Comparison of ENCODE assay signal across 1 cellular context in genomic region chr2:195683174-195683573, GRCh38.
TF ChIP-seq lines count a peak whose summit lies in the region.

No MANE protein-coding gene starts in this region.

TF ChIP-seq in SK-N-SH, 30 proteins besides CTCF, POLR2A, EP300 and RAD21:
- TF ChIP-seq NFIC (IDR thresholded peaks at IDR 0.05; ENCODE audit: borderline replicate concordance) (peak; percentile 89), TCF12 (IDR thresholded peaks at IDR 0.05) (peak; percentile 93), MAX (IDR thresholded peaks at IDR 0.05; ENCODE audit: low read depth) (0 out of 2 replicates have a peak, but pooled peaks have one; percentile 20), FOXJ3 (CRISPR knock-in tag; IDR thresholded peaks at IDR 0.05) (no peak), MEF2A (IDR thresholded peaks at IDR 0.05; ENCODE audit: borderline replicate concordance, low read depth) (peak; percentile 41; the same call in 1 of the 2 replicates), JUND (IDR thresholded peaks at IDR 0.05) (peak; percentile 98), FOXM1 (IDR thresholded peaks at IDR 0.05; ENCODE audit: low read depth) (peak; percentile 75), FOSL2 (IDR thresholded peaks at IDR 0.05; ENCODE audit: borderline replicate concordance, low read depth) (peak; percentile 92), POLR2AphosphoS5 (IDR thresholded peaks at IDR 0.05; ENCODE audit: low read depth, low read length) (peak; percentile 62; the same call in 1 of the 2 replicates), PBX3 (IDR thresholded peaks at IDR 0.05) (peak; percentile 92), TEAD4 (IDR thresholded peaks at IDR 0.05; ENCODE audit: borderline replicate concordance, insufficient read depth) (peak; percentile 87), ZBTB33 (IDR thresholded peaks at IDR 0.05; ENCODE audit: borderline replicate concordance, low read depth) (peak; percentile 41; the same call in 1 of the 2 replicates), EZH2phosphoT487 (IDR thresholded peaks at IDR 0.05; ENCODE audit: borderline replicate concordance, low read depth) (no peak), IRF3 (IDR thresholded peaks at IDR 0.05; ENCODE audit: low read depth, low read length) (no peak), RXRA (IDR thresholded peaks at IDR 0.05; ENCODE audit: borderline replicate concordance, low read depth) (peak; percentile 16; the same call in 1 of the 2 replicates)
